In the genomic region with DNA sequence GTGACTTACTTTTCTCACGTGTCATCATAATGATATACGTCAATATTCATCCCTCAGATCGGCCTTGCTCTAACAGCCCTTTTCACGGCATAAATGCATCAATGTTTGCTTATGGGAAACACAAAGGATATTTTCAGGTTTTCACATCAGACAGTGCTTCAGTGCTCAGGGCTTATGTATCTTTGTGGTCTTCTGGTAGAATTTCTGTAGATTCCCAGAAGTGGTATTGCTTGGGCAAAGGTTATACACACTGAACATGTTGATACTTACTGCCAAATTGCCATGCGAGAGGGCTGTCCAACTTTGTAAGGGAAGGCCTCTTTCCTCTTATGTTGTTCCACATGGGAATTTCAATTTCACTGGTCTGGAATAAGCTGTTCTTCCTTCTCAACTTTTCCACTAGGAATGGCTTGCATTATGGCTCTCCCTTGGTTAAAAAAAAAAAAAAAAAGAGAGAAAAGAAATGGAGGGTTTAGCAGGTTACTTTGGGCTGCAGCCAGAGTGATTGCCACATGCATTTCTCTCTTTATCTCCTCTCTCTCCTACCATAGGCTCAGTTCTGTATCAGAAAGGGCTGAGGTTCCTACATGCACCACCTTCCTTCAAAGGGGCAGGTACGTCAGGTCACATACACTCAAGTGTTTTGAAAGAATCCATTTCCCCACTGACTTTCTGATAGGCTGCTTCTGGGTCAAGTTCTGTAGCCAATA, we compare ENCODE assay signal across 29 cellular contexts. TPM values are rescaled to one million over a fixed set of nuclear protein-coding genes. Genes with fewer than 3 reads are reported as not detected.
"Had no signal": no experiment of that assay in that cellular context is flagged by ENCODE, and none has a peak within 500 bp of the region (broad histone marks: within the 10 kb centered on the region; RNA-seq: fewer than 3 reads in every experiment).

No MANE protein-coding gene starts in this region.

- H3K36me3 ChIP-seq: prostate gland, uterus had no signal

- H3K4me3 ChIP-seq: heart right ventricle, hepatocyte, lower lobe of right lung, pancreas, prostate gland, sigmoid colon, spleen, suprapubic skin, tibial nerve, uterus had no signal

- H3K27me3 Mint-ChIP-seq: naive thymus-derived CD8-positive, alpha-beta T cell; stimulated activated naive CD8-positive, alpha-beta T cell treated with anti-CD3 and anti-CD28 coated beads, Interleukin-15, amount 100 ng/mL, for 72 hours; type B pancreatic cell had no signal

- H3K4me3 Mint-ChIP-seq: naive thymus-derived CD8-positive, alpha-beta T cell; nephron; neural crest cell; stimulated activated effector memory CD8-positive, alpha-beta T cell treated with anti-CD3 and anti-CD28 coated beads, Interleukin-12 subunit alpha, Interleukin-12 subunit beta, amount 100 ng/mL, for 72 hours; stimulated activated naive CD8-positive, alpha-beta T cell treated with anti-CD3 and anti-CD28 coated beads, Interleukin-15, amount 100 ng/mL, for 72 hours; type B pancreatic cell had no signal

- H3K27ac ChIP-seq: heart right ventricle, hepatocyte, lower lobe of right lung, pancreas, prostate gland, sigmoid colon, spleen, suprapubic skin, tibial nerve, uterus had no signal

- H3K9me3 ChIP-seq: heart right ventricle, lower lobe of right lung, pancreas, prostate gland, sigmoid colon, spleen, suprapubic skin, tibial nerve, uterus had no signal

- ATAC-seq: heart right ventricle; left ventricle myocardium superior; naive thymus-derived CD8-positive, alpha-beta T cell; pancreas; right cardiac atrium; stimulated activated effector memory CD8-positive, alpha-beta T cell treated with anti-CD3 and anti-CD28 coated beads, Interleukin-12 subunit alpha, Interleukin-12 subunit beta, amount 100 ng/mL, for 72 hours; stimulated activated naive CD8-positive, alpha-beta T cell treated with anti-CD3 and anti-CD28 coated beads, Interleukin-15, amount 100 ng/mL, for 72 hours had no signal

- H3K27me3 ChIP-seq: heart right ventricle, hepatocyte, pancreas, sigmoid colon, spleen, suprapubic skin, tibial nerve, uterus had no signal

- H3K9me3 Mint-ChIP-seq: naive thymus-derived CD8-positive, alpha-beta T cell; nephron; neural crest cell; stimulated activated effector memory CD8-positive, alpha-beta T cell treated with anti-CD3 and anti-CD28 coated beads, Interleukin-12 subunit alpha, Interleukin-12 subunit beta, amount 100 ng/mL, for 72 hours; stimulated activated naive CD8-positive, alpha-beta T cell treated with anti-CD3 and anti-CD28 coated beads, Interleukin-15, amount 100 ng/mL, for 72 hours; type B pancreatic cell had no signal

- H3K4me1 Mint-ChIP-seq: nephron; stimulated activated effector memory CD8-positive, alpha-beta T cell treated with anti-CD3 and anti-CD28 coated beads, Interleukin-12 subunit alpha, Interleukin-12 subunit beta, amount 100 ng/mL, for 72 hours; stimulated activated naive CD8-positive, alpha-beta T cell treated with anti-CD3 and anti-CD28 coated beads, Interleukin-15, amount 100 ng/mL, for 72 hours had no signal

- H3K36me3 Mint-ChIP-seq: type B pancreatic cell had no signal

- H3K27ac Mint-ChIP-seq: nephron; stimulated activated effector memory CD8-positive, alpha-beta T cell treated with anti-CD3 and anti-CD28 coated beads, Interleukin-12 subunit alpha, Interleukin-12 subunit beta, amount 100 ng/mL, for 72 hours; type B pancreatic cell had no signal

- H3K4me1 ChIP-seq: heart right ventricle, lower lobe of right lung, pancreas, prostate gland, sigmoid colon, spleen, suprapubic skin, tibial nerve, uterus had no signal

- DNase-seq: heart right ventricle; left ventricle myocardium superior; lower lobe of right lung; mammary epithelial cell; mesenchymal stem cell; naive thymus-derived CD8-positive, alpha-beta T cell; nucleus accumbens; pancreas; posterior cingulate gyrus; retina; right cardiac atrium; sigmoid colon; small intestine; spleen; stimulated activated CD4-positive, alpha-beta T cell treated with anti-CD3 and anti-CD28 coated beads, Interleukin-4, amount 100 ng/mL, for 24 hours; stimulated activated naive CD4-positive, alpha-beta T cell; stimulated activated naive CD8-positive, alpha-beta T cell treated with anti-CD3 and anti-CD28 coated beads, Interleukin-15, amount 100 ng/mL, for 72 hours; uterus had no signal

RNA-seq across cellular contexts. Expression of a gene that starts 26.5 kb away (rescaled TPM):
- total RNA-seq: kidney epithelial cell, mammary epithelial cell, neural crest cell, osteoblast had no signal
- polyA plus RNA-seq: mammary epithelial cell had no signal

RNA-seq across cellular contexts. Expression of a gene that starts 27.6 kb away (rescaled TPM):
- total RNA-seq: kidney epithelial cell; naive thymus-derived CD8-positive, alpha-beta T cell; neural crest cell; osteoblast had no signal
- polyA plus RNA-seq: hepatocyte; mammary epithelial cell; naive thymus-derived CD8-positive, alpha-beta T cell had no signal

RNA-seq across cellular contexts. Expression of a gene that starts 35.2 kb away (rescaled TPM):
- total RNA-seq: kidney epithelial cell; mammary epithelial cell; naive thymus-derived CD8-positive, alpha-beta T cell; neural crest cell; osteoblast; pancreas; ureter had no signal
- polyA plus RNA-seq: mammary epithelial cell; naive thymus-derived CD8-positive, alpha-beta T cell had no signal
